21 cellular contexts compared by ENCODE assay signal in the genomic region with DNA sequence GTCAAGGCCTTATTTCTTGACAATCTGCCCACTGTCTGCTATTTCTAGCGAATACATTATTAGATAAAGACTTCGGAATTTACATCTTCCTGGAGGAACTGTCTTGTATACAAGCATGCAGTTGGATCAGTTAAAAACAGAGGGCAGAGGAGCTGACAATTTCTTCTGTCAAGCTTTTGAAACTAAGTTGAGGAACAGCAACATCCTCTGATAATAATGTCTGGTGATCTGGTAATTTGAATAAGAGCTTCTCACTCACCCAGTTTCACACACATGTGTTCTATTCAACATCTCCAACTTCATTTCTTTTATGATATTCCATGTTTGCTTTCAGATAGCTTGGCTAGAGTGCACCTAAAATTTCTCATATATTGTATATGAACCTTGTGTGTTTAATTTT.
"Had no signal": no experiment of that assay in that cellular context is flagged by ENCODE, and none has a peak within 500 bp of the region (broad histone marks: within the 10 kb centered on the region; RNA-seq: fewer than 3 reads in every experiment).

No MANE protein-coding gene starts in this region.

- H3K9me3 Mint-ChIP-seq: activated T-cell treated with anti-CD3 and anti-CD28 coated beads, Interleukin-2, amount 50 U/mL, for 24 hours; effector memory CD8-positive, alpha-beta T cell; immature natural killer cell; naive thymus-derived CD4-positive, alpha-beta T cell; neural crest cell had no signal

- H3K4me3 Mint-ChIP-seq: activated T-cell treated with anti-CD3 and anti-CD28 coated beads, Interleukin-2, amount 50 U/mL, for 24 hours; effector memory CD8-positive, alpha-beta T cell; immature natural killer cell; naive thymus-derived CD4-positive, alpha-beta T cell; neural crest cell had no signal

- H3K27ac Mint-ChIP-seq: activated T-cell treated with anti-CD3 and anti-CD28 coated beads, Interleukin-2, amount 50 U/mL, for 24 hours; immature natural killer cell; naive thymus-derived CD4-positive, alpha-beta T cell had no signal

- DNase-seq: activated CD4-positive, alpha-beta T cell treated with anti-CD3 and anti-CD28 coated beads for 1 hour; activated CD4-positive, alpha-beta T cell treated with anti-CD3 and anti-CD28 coated beads, Interleukin-2, amount 50 U/mL, for 1 hour; activated CD8-positive, alpha-beta memory T cell treated with anti-CD3 and anti-CD28 coated beads for 24 hours; activated CD8-positive, alpha-beta memory T cell treated with anti-CD3 and anti-CD28 coated beads, Interleukin-2, amount 50 U/mL, for 4 hours; activated naive CD4-positive, alpha-beta T cell treated with Interleukin-2 at 50 U/mL for 16 hours; activated T-cell treated with anti-CD3 and anti-CD28 coated beads, Interleukin-2, amount 50 U/mL, for 24 hours; colonic mucosa; dorsolateral prefrontal cortex; effector memory CD8-positive, alpha-beta T cell; foreskin melanocyte; glutamatergic neuron; immature natural killer cell; lower lobe of right lung; naive thymus-derived CD4-positive, alpha-beta T cell; sigmoid colon; stimulated activated CD4-positive, alpha-beta T cell treated with anti-CD3 and anti-CD28 coated beads, Interleukin-15, amount 100 ng/mL, for 24 hours; stimulated activated naive CD4-positive, alpha-beta T cell treated with Interleukin-2 at 50 U/mL for 16 hours; upper lobe of left lung had no signal

- H3K27me3 Mint-ChIP-seq: activated T-cell treated with anti-CD3 and anti-CD28 coated beads, Interleukin-2, amount 50 U/mL, for 24 hours; effector memory CD8-positive, alpha-beta T cell had no signal

- ATAC-seq: effector memory CD8-positive, alpha-beta T cell; esophagus mucosa; left lobe of liver; lower lobe of right lung; naive thymus-derived CD4-positive, alpha-beta T cell had no signal
